ENCODE assay signal across 29 cellular contexts in genomic region chr21:45863751-45864150, GRCh38.
"Had no signal": no experiment of that assay in that cellular context is flagged by ENCODE, and none has a peak within 500 bp of the region (broad histone marks: within the 10 kb centered on the region; RNA-seq: fewer than 3 reads in every experiment).

No MANE protein-coding gene starts in this region.

- ATAC-seq: activated CD8-positive, alpha-beta memory T cell treated with anti-CD3 and anti-CD28 coated beads, Interleukin-2, amount 10 ng/mL, durations not matched to agents 7 days and 5 days; T-helper 17 cell had no signal

- H3K4me3 ChIP-seq: cardiac muscle cell, MG63, Peyer's patch, SJSA1 had no signal

- H3K27me3 ChIP-seq: brain microvascular endothelial cell, cardiac muscle cell, MG63, Peyer's patch, SJSA1 had no signal

- H3K4me3 Mint-ChIP-seq: activated CD8-positive, alpha-beta memory T cell treated with anti-CD3 and anti-CD28 coated beads, Interleukin-2, amount 10 ng/mL, durations not matched to agents 7 days and 5 days; activated naive CD4-positive, alpha-beta T cell treated with anti-CD3 and anti-CD28 coated beads, Interleukin-2, amount 50 U/mL, for 24 hours; activated T-cell treated with anti-CD3 and anti-CD28 coated beads, Interleukin-2, amount 50 U/mL, for 24 hours; activated T-helper 1 cell treated with anti-CD3 and anti-CD28 coated beads, Interleukin-12 subunit alpha, Interleukin-12 subunit beta, Interleukin-2, Interleukin-4 antibody, amounts not matched to agents 30 ng/mL and 10 ng/mL and 1 ng/mL, durations not matched to agents 14 hours and 24 hours and 36 hours; T-helper 17 cell; WTC11 had no signal

- H3K27ac Mint-ChIP-seq: activated CD8-positive, alpha-beta memory T cell treated with anti-CD3 and anti-CD28 coated beads, Interleukin-2, amount 10 ng/mL, durations not matched to agents 7 days and 5 days; activated naive CD4-positive, alpha-beta T cell treated with anti-CD3 and anti-CD28 coated beads, Interleukin-2, amount 50 U/mL, for 24 hours; activated T-cell treated with anti-CD3 and anti-CD28 coated beads, Interleukin-2, amount 50 U/mL, for 24 hours; activated T-helper 1 cell treated with anti-CD3 and anti-CD28 coated beads, Interleukin-12 subunit alpha, Interleukin-12 subunit beta, Interleukin-2, Interleukin-4 antibody, amounts not matched to agents 30 ng/mL and 10 ng/mL and 1 ng/mL, durations not matched to agents 14 hours and 24 hours and 36 hours; T-helper 17 cell; WTC11 had no signal

- DNase-seq: activated CD4-positive, alpha-beta T cell treated with anti-CD3 and anti-CD28 coated beads for 48 hours; activated CD4-positive, alpha-beta T cell treated with anti-CD3 and anti-CD28 coated beads, Interleukin-2, amount 50 U/mL, for 4 hours; activated CD4-positive, CD25-positive, alpha-beta regulatory T cell treated with anti-CD3 and anti-CD28 coated beads, Interleukin-2, amount 50 U/mL, for 72 hours; activated effector memory CD4-positive, alpha-beta T cell treated with Interleukin-2 at 50 U/mL for 16 hours; activated naive CD4-positive, alpha-beta T cell; activated T-cell treated with anti-CD3 and anti-CD28 coated beads, Interleukin-2, amount 50 U/mL, for 24 hours; amygdala; brain microvascular endothelial cell; cerebellar nuclear complex; MV-4-11; NCI-H1092 treated with DMSO at 0.1 percent for 48 hours; NCI-H1417 treated with DMSO at 0.1 percent for 48 hours; NCI-H1694; NCI-H2029; NCI-H2107; NCI-H510A treated with DMSO at 0.1 percent for 48 hours; NCI-H69; NK-92 treated with Interleukin-12 subunit alpha and Interleukin-12 subunit beta, amount 100 ng/mL, for 24 hours; Peyer's patch; SHP77; T-helper 17 cell; T-helper 9 cell had no signal

- H3K36me3 ChIP-seq: brain microvascular endothelial cell, cardiac muscle cell, MG63, Peyer's patch had no signal

- H3K9me3 ChIP-seq: MG63, Peyer's patch, SJSA1 had no signal

- H3K27me3 Mint-ChIP-seq: activated CD8-positive, alpha-beta memory T cell treated with anti-CD3 and anti-CD28 coated beads, Interleukin-2, amount 10 ng/mL, durations not matched to agents 7 days and 5 days; activated naive CD4-positive, alpha-beta T cell treated with anti-CD3 and anti-CD28 coated beads, Interleukin-2, amount 50 U/mL, for 24 hours had no signal

- H3K36me3 Mint-ChIP-seq: activated CD8-positive, alpha-beta memory T cell treated with anti-CD3 and anti-CD28 coated beads, Interleukin-2, amount 10 ng/mL, durations not matched to agents 7 days and 5 days; activated naive CD4-positive, alpha-beta T cell treated with anti-CD3 and anti-CD28 coated beads, Interleukin-2, amount 50 U/mL, for 24 hours; WTC11 had no signal

- H3K9me3 Mint-ChIP-seq: activated naive CD4-positive, alpha-beta T cell treated with anti-CD3 and anti-CD28 coated beads, Interleukin-2, amount 50 U/mL, for 24 hours; activated T-cell treated with anti-CD3 and anti-CD28 coated beads, Interleukin-2, amount 50 U/mL, for 24 hours; activated T-helper 1 cell treated with anti-CD3 and anti-CD28 coated beads, Interleukin-12 subunit alpha, Interleukin-12 subunit beta, Interleukin-2, Interleukin-4 antibody, amounts not matched to agents 30 ng/mL and 10 ng/mL and 1 ng/mL, durations not matched to agents 14 hours and 24 hours and 36 hours; WTC11 had no signal

- H3K4me1 ChIP-seq: Peyer's patch had no signal

- H3K27ac ChIP-seq: cardiac muscle cell, Peyer's patch had no signal

- H3K4me1 Mint-ChIP-seq: activated CD8-positive, alpha-beta memory T cell treated with anti-CD3 and anti-CD28 coated beads, Interleukin-2, amount 10 ng/mL, durations not matched to agents 7 days and 5 days; activated naive CD4-positive, alpha-beta T cell treated with anti-CD3 and anti-CD28 coated beads, Interleukin-2, amount 50 U/mL, for 24 hours; WTC11 had no signal
